Comparison of ENCODE assay signal across 26 cellular contexts in genomic region chr13:39811696-39812095, GRCh38.
DNase-seq lines count a peak whose midpoint lies in the region; ATAC-seq, FAIRE-seq and TF ChIP-seq lines count a peak whose summit lies in the region.
"Had no signal": no experiment of that assay in that cellular context is flagged by ENCODE, and none has a peak within 500 bp of the region (broad histone marks: within the 10 kb centered on the region; RNA-seq: fewer than 3 reads in every experiment).

No MANE protein-coding gene starts in this region.

- H3K4me3 ChIP-seq in BE2C (ENCODE audit: low read depth, low read length): no peak overlapping the region
- no peak overlapping the region for H3K4me3 ChIP-seq in H1 (ENCODE audit: extremely low read depth in 1 of 4, insufficient read depth in 2 of 4, low read depth in 3 of 4, low read length in 4 of 4)
- H3K4me3 ChIP-seq in lower lobe of right lung: no peak overlapping the region
- H3K4me3 ChIP-seq: breast epithelium, HAP-1, SJSA1, stomach, thyroid gland had no signal

- no peak overlapping the region for H3K23ac ChIP-seq in H1 (ENCODE audit: insufficient read length)

- H3K18ac ChIP-seq in H1 (ENCODE audit: extremely low read depth, low read length): no peak overlapping the region

- no peak overlapping the region for H3K4ac ChIP-seq in H1 (replicated peaks; ENCODE audit: insufficient read length, low read depth, low read length)

- H3K79me2 ChIP-seq in H1 (ENCODE audit: control insufficient read depth in 1 of 2, insufficient read depth in 2 of 2, low read length in 2 of 2): no peaks in the 10 kb centered on the region

- H3K27ac Mint-ChIP-seq in activated T-helper 2 cell treated with anti-CD3 and anti-CD28 coated beads, Interferon-gamma antibody, Interleukin-2, Interleukin-4, amounts not matched to agents 10 μg/mL and 5 μg/mL and 100 μg/mL, durations not matched to agents 14 hours and 24 hours and 36 hours: no peak overlapping the region
- H3K27ac Mint-ChIP-seq in activated T-helper 1 cell treated with anti-CD3 and anti-CD28 coated beads, Interleukin-12 subunit alpha, Interleukin-12 subunit beta, Interleukin-2, Interleukin-4 antibody, amounts not matched to agents 30 ng/mL and 10 ng/mL and 1 ng/mL, durations not matched to agents 14 hours and 24 hours and 36 hours: no peak overlapping the region

- no peak overlapping the region for H2AFZ ChIP-seq in H1 (ENCODE audit: low read length)

- no peak overlapping the region for H2BK120ac ChIP-seq in H1 (replicated peaks; ENCODE audit: low read depth, low read length)

- H3K27ac ChIP-seq in H1 (ENCODE audit: low read depth, low read length) (no peak overlapping the region), lower lobe of right lung (no peak overlapping the region)
- H3K27ac ChIP-seq: breast epithelium, epithelial cell of prostate, KMS-11, SJSA1, stomach, thyroid gland had no signal

- 81% methylated on average over 5 of the region's 5 CpGs; no CpG with 5 or more reads in 1 of the 2 experiments for WGBS in H1 (ENCODE audit: extremely low coverage in 1 of 2, insufficient coverage in 1 of 2, insufficient read length in 1 of 2, insufficient replicate concordance in 2 of 2, low coverage in 1 of 2, low lambda C conversion rate in 2 of 2, missing lambda C conversion rate in 1 of 2), 2 experiments

- H4K91ac ChIP-seq in H1 (replicated peaks; ENCODE audit: insufficient read length, low read length): no peak overlapping the region

- no peak overlapping the region for H2BK20ac ChIP-seq in H1 (ENCODE audit: low read length)

- POLR2A ChIA-PET in H1 (lab: Charles Lee; ENCODE audit: partially characterized antibody): interaction anchor here (2.0 kb wide), 1 partner anchor 9 kb away, joined by 5 read pairs; no protein-coding TSS in a partner anchor

- CTCF ChIA-PET in H1 (lab: Charles Lee; ENCODE audit: partially characterized antibody): interaction anchor here (0.8 to 1.6 kb wide), 10 partner anchors 10 to 815 kb away, joined by 3 to 5 read pairs (median 3); no protein-coding TSS in a partner anchor

- FAIRE-seq in H1 (lab: Jason Lieb, UNC): no peak
- FAIRE-seq: islet of Langerhans had no signal

- TF ChIP-seq CTCF in BE2C (IDR thresholded peaks at IDR 0.05; ENCODE audit: low read depth, low read length): peak; percentile 26; the same call in 1 of the 2 replicates
- TF ChIP-seq CTCF in GM12873 (IDR thresholded peaks at IDR 0.05; ENCODE audit: insufficient read depth, low read depth, low read length, missing control alignments): peak; percentile 48
- peak in 2 of 3 experiments; percentile 7 to 37; a peak in 2 of 4 replicates for TF ChIP-seq CTCF in H1 (IDR thresholded peaks at IDR 0.05; ENCODE audit: control extremely low read depth in 1 of 3, insufficient read depth in 1 of 3, low read depth in 1 of 3, low read length in 3 of 3)
- no peak for TF ChIP-seq CTCF in lower lobe of right lung (IDR thresholded peaks at IDR 0.05)

- H3K4me1 ChIP-seq in BE2C: no peaks in the 10 kb centered on the region
- H3K4me1 ChIP-seq in H1 (replicated peaks in 1 of 4; ENCODE audit: control insufficient read depth in 3 of 4, insufficient read depth in 4 of 4, low read length in 3 of 4): no peaks in the 10 kb centered on the region; a peak in 1 of 7 replicates
- no peaks in the 10 kb centered on the region for H3K4me1 ChIP-seq in lower lobe of right lung
- H3K4me1 ChIP-seq: breast epithelium, HAP-1, SJSA1, stomach, thyroid gland had no signal

- no peaks in the 10 kb centered on the region for H3K27me3 Mint-ChIP-seq in activated T-helper 2 cell treated with anti-CD3 and anti-CD28 coated beads, Interferon-gamma antibody, Interleukin-2, Interleukin-4, amounts not matched to agents 10 μg/mL and 5 μg/mL and 100 μg/mL, durations not matched to agents 14 hours and 24 hours and 36 hours (ENCODE audit: low read depth)
- H3K27me3 Mint-ChIP-seq in activated T-helper 1 cell treated with anti-CD3 and anti-CD28 coated beads, Interleukin-12 subunit alpha, Interleukin-12 subunit beta, Interleukin-2, Interleukin-4 antibody, amounts not matched to agents 30 ng/mL and 10 ng/mL and 1 ng/mL, durations not matched to agents 14 hours and 24 hours and 36 hours (ENCODE audit: insufficient read depth): peaks cover 3% of the 10 kb centered on the region
- H3K27me3 Mint-ChIP-seq: naive B cell had no signal

- no peaks in the 10 kb centered on the region for H3K36me3 Mint-ChIP-seq in activated T-helper 2 cell treated with anti-CD3 and anti-CD28 coated beads, Interferon-gamma antibody, Interleukin-2, Interleukin-4, amounts not matched to agents 10 μg/mL and 5 μg/mL and 100 μg/mL, durations not matched to agents 14 hours and 24 hours and 36 hours (ENCODE audit: low read depth)
- no peaks in the 10 kb centered on the region for H3K36me3 Mint-ChIP-seq in activated T-helper 1 cell treated with anti-CD3 and anti-CD28 coated beads, Interleukin-12 subunit alpha, Interleukin-12 subunit beta, Interleukin-2, Interleukin-4 antibody, amounts not matched to agents 30 ng/mL and 10 ng/mL and 1 ng/mL, durations not matched to agents 14 hours and 24 hours and 36 hours (ENCODE audit: low read depth)
- H3K36me3 Mint-ChIP-seq: naive B cell had no signal

- TF ChIP-seq POLR2A in H1 (IDR thresholded peaks at IDR 0.05; ENCODE audit: control extremely low read depth in 1 of 2, low read depth in 2 of 2, low read length in 2 of 2): no peak

- TF ChIP-seq RAD21 in H1 (IDR thresholded peaks at IDR 0.05 in 1 of 2, conservative IDR thresholded peaks at IDR 0.05 in 1 of 2; ENCODE audit: low read depth in 2 of 2, low read length in 2 of 2): no peak; a peak in 1 of 4 replicates

- no peak overlapping the region for H3K9ac ChIP-seq in H1 (replicated peaks in 1 of 4; ENCODE audit: extremely low read depth in 1 of 4, low read depth in 3 of 4, low read length in 3 of 4)
- H3K9ac ChIP-seq: KMS-11 had no signal

- H4K8ac ChIP-seq in H1 (ENCODE audit: extremely low read depth, insufficient read depth, low read length): no peak overlapping the region

- H3K14ac ChIP-seq in H1 (ENCODE audit: insufficient read length): no peak overlapping the region

- DNase-seq in BE2C: no peak
- DNase-seq in NAMALWA (ENCODE audit: low spot score): peak; percentile 18
- no peak for DNase-seq in H1 (ENCODE audit: low read depth in 1 of 2, low spot score in 2 of 2)
- DNase-seq in activated T-helper 2 cell treated with anti-CD3 and anti-CD28 coated beads, Interferon-gamma antibody, Interleukin-2, Interleukin-4, amounts not matched to agents 10 μg/mL and 5 μg/mL and 100 μg/mL, durations not matched to agents 14 hours and 24 hours and 36 hours (ENCODE audit: low spot score): no peak
- no peak for DNase-seq in lower lobe of right lung
- no peak for DNase-seq in activated T-helper 1 cell treated with anti-CD3 and anti-CD28 coated beads, Interleukin-12 subunit alpha, Interleukin-12 subunit beta, Interleukin-2, Interleukin-4 antibody, amounts not matched to agents 30 ng/mL and 10 ng/mL and 1 ng/mL, durations not matched to agents 14 hours and 24 hours and 36 hours (ENCODE audit: low spot score)
- DNase-seq: activated CD4-positive, alpha-beta T cell treated with anti-CD3 and anti-CD28 coated beads, Interleukin-2, amount 50 U/mL, for 48 hours; activated naive CD4-positive, alpha-beta T cell treated with anti-CD3 and anti-CD28 coated beads, Interleukin-2, amount 50 U/mL, for 16 hours; C1 segment of cervical spinal cord; Calu3; effector CD4-positive, alpha-beta T cell; glutamatergic neuron; naive B cell; NCI-H1694; NCI-H2171; NCI-H510A treated with DMSO at 0.1 percent for 48 hours; nucleus accumbens; stomach; thyroid gland had no signal

- H3K23me2 ChIP-seq in H1 (ENCODE audit: low read depth, low read length): no peaks in the 10 kb centered on the region; the same call in 1 of the 2 replicates

- H3K56ac ChIP-seq in H1 (replicated peaks; ENCODE audit: insufficient read length, low read depth, low read length): no peak overlapping the region

- no peak for TF ChIP-seq EP300 in H1 (IDR thresholded peaks at IDR 0.05; ENCODE audit: borderline replicate concordance in 1 of 2, low read depth in 2 of 2, low read length in 2 of 2)

- no peak overlapping the region for H4K5ac ChIP-seq in H1 (ENCODE audit: insufficient read length, low read depth, low read length)

- H3K36me3 ChIP-seq in BE2C (no peaks in the 10 kb centered on the region), H1 (ENCODE audit: control insufficient read depth in 2 of 4, insufficient read depth in 4 of 4, low read length in 3 of 4) (no peaks in the 10 kb centered on the region), lower lobe of right lung (no peaks in the 10 kb centered on the region)
- H3K36me3 ChIP-seq: breast epithelium, HAP-1, SJSA1, stomach, thyroid gland had no signal

- H3K9me3 ChIP-seq in BE2C (no peaks in the 10 kb centered on the region), H1 (ENCODE audit: insufficient read depth in 2 of 2, low read depth in 1 of 2, low read length in 1 of 2) (no peaks in the 10 kb centered on the region), lower lobe of right lung (no peaks in the 10 kb centered on the region)
- H3K9me3 ChIP-seq: breast epithelium, HAP-1, SJSA1, stomach, thyroid gland had no signal

- H2BK12ac ChIP-seq in H1 (ENCODE audit: low read depth, low read length): no peak overlapping the region

- peaks cover 4% of the 10 kb centered on the region for H3K4me1 Mint-ChIP-seq in activated T-helper 2 cell treated with anti-CD3 and anti-CD28 coated beads, Interferon-gamma antibody, Interleukin-2, Interleukin-4, amounts not matched to agents 10 μg/mL and 5 μg/mL and 100 μg/mL, durations not matched to agents 14 hours and 24 hours and 36 hours (ENCODE audit: low read depth)
- H3K4me1 Mint-ChIP-seq in activated T-helper 1 cell treated with anti-CD3 and anti-CD28 coated beads, Interleukin-12 subunit alpha, Interleukin-12 subunit beta, Interleukin-2, Interleukin-4 antibody, amounts not matched to agents 30 ng/mL and 10 ng/mL and 1 ng/mL, durations not matched to agents 14 hours and 24 hours and 36 hours (ENCODE audit: low read depth): no peaks in the 10 kb centered on the region

- no peak overlapping the region for H2BK5ac ChIP-seq in H1 (ENCODE audit: low read depth, low read length)

- no peaks in the 10 kb centered on the region for H3K9me3 Mint-ChIP-seq in activated T-helper 2 cell treated with anti-CD3 and anti-CD28 coated beads, Interferon-gamma antibody, Interleukin-2, Interleukin-4, amounts not matched to agents 10 μg/mL and 5 μg/mL and 100 μg/mL, durations not matched to agents 14 hours and 24 hours and 36 hours
- no peaks in the 10 kb centered on the region for H3K9me3 Mint-ChIP-seq in activated T-helper 1 cell treated with anti-CD3 and anti-CD28 coated beads, Interleukin-12 subunit alpha, Interleukin-12 subunit beta, Interleukin-2, Interleukin-4 antibody, amounts not matched to agents 30 ng/mL and 10 ng/mL and 1 ng/mL, durations not matched to agents 14 hours and 24 hours and 36 hours

- H3K4me3 Mint-ChIP-seq in activated T-helper 2 cell treated with anti-CD3 and anti-CD28 coated beads, Interferon-gamma antibody, Interleukin-2, Interleukin-4, amounts not matched to agents 10 μg/mL and 5 μg/mL and 100 μg/mL, durations not matched to agents 14 hours and 24 hours and 36 hours (ENCODE audit: low read depth): no peak overlapping the region
- no peak overlapping the region for H3K4me3 Mint-ChIP-seq in activated T-helper 1 cell treated with anti-CD3 and anti-CD28 coated beads, Interleukin-12 subunit alpha, Interleukin-12 subunit beta, Interleukin-2, Interleukin-4 antibody, amounts not matched to agents 30 ng/mL and 10 ng/mL and 1 ng/mL, durations not matched to agents 14 hours and 24 hours and 36 hours

- intact Hi-C loops in activated T-helper 2 cell treated with anti-CD3 and anti-CD28 coated beads, Interferon-gamma antibody, Interleukin-2, Interleukin-4, amounts not matched to agents 10 μg/mL and 5 μg/mL and 100 μg/mL, durations not matched to agents 14 hours and 24 hours and 36 hours (cut with micrococcal nuclease): no loop called here
- intact Hi-C loops in lower lobe of right lung (cut with DNase I): no loop called here
- intact Hi-C loops in activated T-helper 1 cell treated with anti-CD3 and anti-CD28 coated beads, Interleukin-12 subunit alpha, Interleukin-12 subunit beta, Interleukin-2, Interleukin-4 antibody, amounts not matched to agents 30 ng/mL and 10 ng/mL and 1 ng/mL, durations not matched to agents 14 hours and 24 hours and 36 hours (cut with micrococcal nuclease): no loop called here

- H3K79me1 ChIP-seq in H1 (ENCODE audit: low read depth, low read length): no peaks in the 10 kb centered on the region

- no peaks in the 10 kb centered on the region for H3K27me3 ChIP-seq in BE2C
- H3K27me3 ChIP-seq in H1 (replicated peaks in 1 of 4; ENCODE audit: control insufficient read depth in 3 of 4, extremely low read depth in 1 of 4, insufficient read depth in 3 of 4, low read length in 3 of 4): no peaks in the 10 kb centered on the region; a peak in 1 of 7 replicates
- H3K27me3 ChIP-seq in lower lobe of right lung (ENCODE audit: low read depth): no peaks in the 10 kb centered on the region
- H3K27me3 ChIP-seq: breast epithelium, SJSA1, stomach, thyroid gland had no signal

- H3K4me2 ChIP-seq in H1 (ENCODE audit: insufficient read depth in 1 of 2, low read depth in 2 of 2, low read length in 2 of 2): no peak overlapping the region
- H3K4me2 ChIP-seq: KMS-11 had no signal

- no peaks in the 10 kb centered on the region for H4K20me1 ChIP-seq in H1 (replicated peaks in 1 of 2; ENCODE audit: control insufficient read depth in 1 of 2, insufficient read depth in 2 of 2, low read length in 2 of 2)

- no peak for ATAC-seq in lower lobe of right lung

- no peak overlapping the region for H2BK15ac ChIP-seq in H1 (ENCODE audit: low read length)

- H2AK5ac ChIP-seq in H1 (ENCODE audit: low read depth, low read length): no peak overlapping the region
